Comparison of ENCODE assay signal across 8 cellular contexts in genomic region chr3:100710355-100711198, GRCh38. TPM values are rescaled to one million over a fixed set of nuclear protein-coding genes. Genes with fewer than 3 reads are reported as not detected.
DNase-seq lines count a peak whose midpoint lies in the region; ATAC-seq and TF ChIP-seq lines count a peak whose summit lies in the region.

No MANE protein-coding gene starts in this region.

- H3K9me3 ChIP-seq in esophagus muscularis mucosa (no peaks in the 10 kb centered on the region), neuronal stem cell (replicated peaks in 1 of 2; ENCODE audit: control insufficient read depth in 2 of 2, insufficient read depth in 1 of 2, low read depth in 1 of 2, low read length in 2 of 2) (peaks cover 2 to 11% of the 10 kb centered on the region in 2 donors), upper lobe of right lung (no peaks in the 10 kb centered on the region)

- H3K4me2 ChIP-seq in neuronal stem cell (ENCODE audit: insufficient read depth, low read length, poor library complexity, severe bottlenecking) = peak overlapping the region; percentile 63

- H3K4me1 ChIP-seq in esophagus muscularis mucosa (peaks cover 31 to 56% (median 46%) of the 10 kb centered on the region in 4 donors), neuronal stem cell (ENCODE audit: control insufficient read depth in 2 of 2, insufficient read depth in 1 of 2, low read depth in 1 of 2, low read length in 2 of 2) (peaks cover 2% of the 10 kb centered on the region in 2 donors), upper lobe of right lung (peaks cover 21% of the 10 kb centered on the region)

- ATAC-seq in left cardiac atrium = peak in 1 of 2 donors; percentile 8
- ATAC-seq in Right ventricle myocardium superior (ENCODE audit: poor library complexity) = no peak
- peak; percentile 24 for ATAC-seq in HG02943 (IDR thresholded peaks at IDR 0.05; ENCODE audit: low read depth, unreplicated experiment)
- ATAC-seq in upper lobe of right lung = no peak

- H3K36me3 ChIP-seq in esophagus muscularis mucosa (peaks cover 5 to 20% (median 13%) of the 10 kb centered on the region in 4 donors), neuronal stem cell (replicated peaks in 1 of 2; ENCODE audit: control insufficient read depth in 2 of 2, insufficient read depth in 2 of 2, low read length in 2 of 2) (peaks cover 2 to 49% of the 10 kb centered on the region in 2 donors), upper lobe of right lung (peaks cover 17% of the 10 kb centered on the region)

- H3K4me3 ChIP-seq in esophagus muscularis mucosa (peak overlapping the region; percentile 78 to 89 (median 83)), neuronal stem cell (ENCODE audit: low read length in 2 of 2) (peak overlapping the region; percentile 78 to 91), upper lobe of right lung (peak overlapping the region; percentile 83)

- peak overlapping the region; percentile 97 to 98 (median 97) for H3K27ac ChIP-seq in esophagus muscularis mucosa (replicated peaks in 1 of 4)
- H3K27ac ChIP-seq in neuronal stem cell (replicated peaks; ENCODE audit: low read length) = peak overlapping the region; percentile 91
- H3K27ac ChIP-seq in upper lobe of right lung = peak overlapping the region; percentile 96

- no peak overlapping the region for H4K91ac ChIP-seq in neuronal stem cell (ENCODE audit: low read depth, low read length, poor library complexity)

- no peak for TF ChIP-seq EP300 in esophagus muscularis mucosa (IDR thresholded peaks at IDR 0.05)

- no peak overlapping the region for H4K8ac ChIP-seq in neuronal stem cell (ENCODE audit: low read depth, low read length)

- H2AK5ac ChIP-seq in neuronal stem cell (ENCODE audit: low read depth, low read length) = no peak overlapping the region

- peaks cover 2% of the 10 kb centered on the region for H3K79me1 ChIP-seq in neuronal stem cell (ENCODE audit: low read depth, low read length)

- no peak for TF ChIP-seq POLR2A in esophagus muscularis mucosa (IDR thresholded peaks at IDR 0.05; ENCODE audit: low read depth)

- no peak overlapping the region for H3K9ac ChIP-seq in neuronal stem cell (ENCODE audit: low read depth, low read length, poor library complexity)

- no peak overlapping the region for H2BK12ac ChIP-seq in neuronal stem cell (ENCODE audit: low read length)

- no peak for TF ChIP-seq CTCF in esophagus muscularis mucosa (IDR thresholded peaks at IDR 0.05)
- TF ChIP-seq CTCF in upper lobe of right lung (IDR thresholded peaks at IDR 0.05) = peak; percentile 22

- H3K18ac ChIP-seq in neuronal stem cell (ENCODE audit: low read length) = no peak overlapping the region

- H3K14ac ChIP-seq in neuronal stem cell (ENCODE audit: low read length) = no peak overlapping the region

- no peak overlapping the region for H2BK5ac ChIP-seq in neuronal stem cell (ENCODE audit: low read length)

- no peak overlapping the region for H3K23ac ChIP-seq in neuronal stem cell (ENCODE audit: low read depth, low read length, poor library complexity)

- intact Hi-C loops in left cardiac atrium (cut with DNase I) (loop anchor here in 1 of 2 donors (5.0 kb wide), 1 partner anchor 42 kb away; no protein-coding TSS in a partner anchor), Right ventricle myocardium superior (cut with DNase I) (no loop called here), esophagus muscularis mucosa (cut with DNase I) (no loop called here), upper lobe of right lung (cut with DNase I) (no loop called here)

- DNase-seq in left cardiac atrium (peak; percentile 37), Right ventricle myocardium superior (no peak), NOMO-1 (lab: John Stamatoyannopoulos, UW; ENCODE audit: unreplicated experiment in 2 of 2) (peak; percentile 30 to 78), esophagus muscularis mucosa (ENCODE audit: extremely low spot score) (no peak), neuronal stem cell (ENCODE audit: low spot score) (peak; percentile 9), upper lobe of right lung (no peak)
- DNase-seq in activated CD8-positive, alpha-beta memory T cell treated with anti-CD3 and anti-CD28 coated beads, Interleukin-2, amount 50 U/mL, for 24 hours (ENCODE audit: extremely low read depth) = peak; percentile 46

- no peak overlapping the region for H2BK120ac ChIP-seq in neuronal stem cell (ENCODE audit: low read depth, low read length)

- H3K27me3 ChIP-seq in esophagus muscularis mucosa = no peaks in the 10 kb centered on the region
- H3K27me3 ChIP-seq in neuronal stem cell (ENCODE audit: control insufficient read depth in 3 of 3, insufficient read depth in 3 of 3, low read depth in 1 of 3, low read length in 3 of 3) = peaks cover 0 to 8% (median 0%) of the 10 kb centered on the region in 3 experiments
- H3K27me3 ChIP-seq in upper lobe of right lung = no peaks in the 10 kb centered on the region

- 55% methylated on average over 16 of the region's 16 CpGs for WGBS in esophagus muscularis mucosa
- no CpG with 5 or more reads among the region's 16 CpGs for WGBS in neuronal stem cell (ENCODE audit: extremely low coverage in 2 of 2, insufficient read length in 2 of 2, insufficient replicate concordance in 1 of 2), 2 donors

- H2AFZ ChIP-seq in neuronal stem cell (ENCODE audit: low read length) = peak overlapping the region; percentile 90

- no peak overlapping the region for H2BK15ac ChIP-seq in neuronal stem cell (ENCODE audit: low read length)

- no peak overlapping the region for H3K4ac ChIP-seq in neuronal stem cell (ENCODE audit: low read length)

RNA-seq across cellular contexts. Expression of gene TFG, which starts 1.3 kb away (rescaled TPM):
- total RNA-seq in left cardiac atrium = 10 to 100 TPM; 86.5 to 93.9 TPM
- total RNA-seq in Right ventricle myocardium superior = 97.7 TPM
- 10 to 100 TPM; 61.0 to 74.4 (median 64.9) TPM for total RNA-seq in esophagus muscularis mucosa
- polyA plus RNA-seq in neuronal stem cell (2013, experiment 1 of 2) = 110 TPM
- 110 TPM for polyA plus RNA-seq in neuronal stem cell (2013, experiment 2 of 2)
- total RNA-seq in upper lobe of right lung = 59.6 TPM

Comparison
In these comparisons a context has a peak if more than half of its experiments do, and no peak if none do; other contexts are left out.
1. DNase-seq: peak in left cardiac atrium (single experiment), NOMO-1 (2 of 2), activated CD8-positive, alpha-beta memory T cell treated with anti-CD3 and anti-CD28 coated beads, Interleukin-2, amount 50 U/mL, for 24 hours (single experiment) and neuronal stem cell (single experiment); none in Right ventricle myocardium superior (single experiment), esophagus muscularis mucosa (single experiment) and upper lobe of right lung (single experiment).
2. Peak in every context shown above with its lines, with median percentiles within 50 percentile points of each other: H3K27ac ChIP-seq and H3K4me3 ChIP-seq.